16 cellular contexts compared by ENCODE assay signal in genomic region chr7:30870821-30871518, GRCh38.
"Had no signal": no experiment of that assay in that cellular context is flagged by ENCODE, and none has a peak within 500 bp of the region (broad histone marks: within the 10 kb centered on the region; RNA-seq: fewer than 3 reads in every experiment).

No MANE protein-coding gene starts in this region.

- H3K9me3 ChIP-seq: ovary, right lobe of liver, thoracic aorta had no signal

- DNase-seq: activated CD4-positive, alpha-beta memory T cell treated with anti-CD3 and anti-CD28 coated beads for 36 hours; activated CD4-positive, CD25-positive, alpha-beta regulatory T cell treated with anti-CD3 and anti-CD28 coated beads, Interleukin-2, amount 50 U/mL, for 72 hours; activated gamma-delta T cell; activated T-cell treated with anti-CD3 and anti-CD28 coated beads, Interleukin-2, amount 50 U/mL, for 48 hours; brain microvascular endothelial cell; cerebellar nuclear complex; endodermal cell; erythroblast; islet precursor cell; ovary; stimulated activated CD4-positive, alpha-beta T cell treated with anti-CD3 and anti-CD28 coated beads, Interleukin-4, amount 100 ng/mL, for 1 hour; stimulated activated CD8-positive, alpha-beta memory T cell treated with anti-CD3 and anti-CD28 coated beads, Interleukin-4, amount 100 ng/mL, for 48 hours; T-helper 9 cell had no signal

- ATAC-seq: left lobe of liver, right lobe of liver had no signal

- H3K4me3 ChIP-seq: ovary, right lobe of liver, thoracic aorta had no signal

- H3K27ac ChIP-seq: brain microvascular endothelial cell, ovary, right lobe of liver, thoracic aorta had no signal

- H3K27me3 ChIP-seq: brain microvascular endothelial cell, ovary, right lobe of liver had no signal

- H3K36me3 ChIP-seq: brain microvascular endothelial cell, ovary, right lobe of liver had no signal
